ENCODE assay signal across 18 cellular contexts in genomic region chr11:126498281-126498680, GRCh38.
A peak's percentile ranks its signal among the peaks of the same experiment; 100 is the strongest.
DNase-seq lines count a peak whose midpoint lies in the region; ATAC-seq, FAIRE-seq and TF ChIP-seq lines count a peak whose summit lies in the region.
"Had no signal": no experiment of that assay in that cellular context is flagged by ENCODE, and none has a peak within 500 bp of the region (broad histone marks: within the 10 kb centered on the region; RNA-seq: fewer than 3 reads in every experiment).

No MANE protein-coding gene starts in this region.

- DNase-seq in CD14-positive monocyte (ENCODE audit: low spot score) (peak; percentile 22), H1 (ENCODE audit: low read depth in 1 of 2, low spot score in 2 of 2) (no peak), mesenchymal stem cell (no peak), sciatic nerve (ENCODE audit: low spot score) (peak; percentile 1), nephron progenitor cell (no peak), GM19238 (ENCODE audit: insufficient read length, low spot score) (no peak)
- DNase-seq: C1 segment of cervical spinal cord; Caco-2; CD4-positive, CD25-positive, alpha-beta regulatory T cell; CD8-positive, alpha-beta T cell; DMS153; DND-41; H9 had no signal

- no peak overlapping the region for H3K14ac ChIP-seq in H1 (ENCODE audit: insufficient read length)
- H3K14ac ChIP-seq in mesenchymal stem cell (ENCODE audit: low read length in 2 of 2) = no peak overlapping the region

- H3K27ac ChIP-seq in H1 (ENCODE audit: low read depth, low read length) = no peak overlapping the region
- no peak overlapping the region for H3K27ac ChIP-seq in mesenchymal stem cell (ENCODE audit: low read length, poor library complexity, severe bottlenecking)
- H3K27ac ChIP-seq: GM23248 had no signal

- no peak overlapping the region for H3K27ac Mint-ChIP-seq in CD14-positive monocyte
- no peak overlapping the region for H3K27ac Mint-ChIP-seq in nephron progenitor cell
- H3K27ac Mint-ChIP-seq: CD4-positive, CD25-positive, alpha-beta regulatory T cell; CD8-positive, alpha-beta T cell; H9 had no signal

- H4K8ac ChIP-seq in H1 (ENCODE audit: extremely low read depth, insufficient read depth, low read length) (no peak overlapping the region), mesenchymal stem cell (ENCODE audit: low read length) (no peak overlapping the region)

- POLR2A ChIA-PET in H1 (lab: Charles Lee; ENCODE audit: partially characterized antibody) = no interaction called here

- H2AFZ ChIP-seq in H1 (ENCODE audit: low read length) = no peak overlapping the region
- no peak overlapping the region for H2AFZ ChIP-seq in mesenchymal stem cell (ENCODE audit: low read depth, low read length)
- H2AFZ ChIP-seq: GM23248 had no signal

- no peak for TF ChIP-seq CTCF in CD14-positive monocyte (IDR thresholded peaks at IDR 0.05)
- no peak for TF ChIP-seq CTCF in H1 (IDR thresholded peaks at IDR 0.05; ENCODE audit: control extremely low read depth in 1 of 3, insufficient read depth in 1 of 3, low read depth in 1 of 3, low read length in 3 of 3)
- TF ChIP-seq CTCF in nephron progenitor cell (IDR thresholded peaks at IDR 0.05) = no peak

- TF ChIP-seq RAD21 in H1 (IDR thresholded peaks at IDR 0.05 in 1 of 2, conservative IDR thresholded peaks at IDR 0.05 in 1 of 2; ENCODE audit: low read depth in 2 of 2, low read length in 2 of 2) = no peak

- H3K79me2 ChIP-seq in H1 (ENCODE audit: control insufficient read depth in 1 of 2, insufficient read depth in 2 of 2, low read length in 2 of 2) = no peaks in the 10 kb centered on the region

- H4K20me1 ChIP-seq in H1 (replicated peaks in 1 of 2; ENCODE audit: control insufficient read depth in 1 of 2, insufficient read depth in 2 of 2, low read length in 2 of 2) = no peaks in the 10 kb centered on the region

- TF ChIP-seq POLR2A in H1 (IDR thresholded peaks at IDR 0.05; ENCODE audit: control extremely low read depth in 1 of 2, low read depth in 2 of 2, low read length in 2 of 2) = no peak

- intact Hi-C loops in CD14-positive monocyte (cut with micrococcal nuclease) (no loop called here), sciatic nerve (cut with DNase I) (no loop called here)

- H3K4me1 ChIP-seq in H1 (replicated peaks in 1 of 4; ENCODE audit: control insufficient read depth in 3 of 4, insufficient read depth in 4 of 4, low read length in 3 of 4) = peaks cover 4 to 28% (median 12%) of the 10 kb centered on the region in 4 experiments
- H3K4me1 ChIP-seq in mesenchymal stem cell (ENCODE audit: control insufficient read depth, insufficient read depth, low read depth, low read length) = no peaks in the 10 kb centered on the region
- H3K4me1 ChIP-seq: Caco-2 had no signal

- H3K23me2 ChIP-seq in H1 (ENCODE audit: low read depth, low read length) = no peaks in the 10 kb centered on the region

- no peak overlapping the region for H2AK5ac ChIP-seq in H1 (ENCODE audit: low read depth, low read length)
- no peak overlapping the region for H2AK5ac ChIP-seq in mesenchymal stem cell (ENCODE audit: low read length, severe bottlenecking)

- H3K4me2 ChIP-seq in H1 (ENCODE audit: insufficient read depth in 1 of 2, low read depth in 2 of 2, low read length in 2 of 2) (no peak overlapping the region), mesenchymal stem cell (ENCODE audit: low read length, poor library complexity, severe bottlenecking) (no peak overlapping the region)

- ATAC-seq in sciatic nerve = no peak
- ATAC-seq: CD8-positive, alpha-beta T cell; HCT116 had no signal

- H4K91ac ChIP-seq in H1 (replicated peaks; ENCODE audit: insufficient read length, low read length) (no peak overlapping the region), mesenchymal stem cell (ENCODE audit: low read length) (peak overlapping the region; percentile 55)

- H3K9ac ChIP-seq in H1 (replicated peaks in 1 of 4; ENCODE audit: extremely low read depth in 1 of 4, low read depth in 3 of 4, low read length in 3 of 4) (no peak overlapping the region), mesenchymal stem cell (ENCODE audit: low read length) (no peak overlapping the region)
- H3K9ac ChIP-seq: GM23248 had no signal

- H2BK20ac ChIP-seq in H1 (ENCODE audit: low read length) = no peak overlapping the region

- no peak overlapping the region for H3K18ac ChIP-seq in H1 (ENCODE audit: extremely low read depth, low read length)
- H3K18ac ChIP-seq in mesenchymal stem cell (ENCODE audit: low read depth in 1 of 2, low read length in 2 of 2) = no peak overlapping the region

- 87% methylated on average over 9 of the region's 9 CpGs; no CpG with 5 or more reads in 1 of the 2 experiments for WGBS in H1 (ENCODE audit: extremely low coverage in 1 of 2, insufficient coverage in 1 of 2, insufficient read length in 1 of 2, insufficient replicate concordance in 2 of 2, low coverage in 1 of 2, low lambda C conversion rate in 2 of 2, missing lambda C conversion rate in 1 of 2), 2 experiments
- 67% methylated on average over 7 of the region's 9 CpGs for WGBS in mesenchymal stem cell

- no peak overlapping the region for H4K5ac ChIP-seq in H1 (ENCODE audit: insufficient read length, low read depth, low read length)

- H2BK120ac ChIP-seq in H1 (replicated peaks; ENCODE audit: low read depth, low read length) (no peak overlapping the region), mesenchymal stem cell (ENCODE audit: low read depth, low read length) (no peak overlapping the region)

- H3K9me3 Mint-ChIP-seq in CD14-positive monocyte (peaks cover 0 to 2% (median 0%) of the 10 kb centered on the region in 7 donors), nephron progenitor cell (no peaks in the 10 kb centered on the region)
- H3K9me3 Mint-ChIP-seq: CD4-positive, CD25-positive, alpha-beta regulatory T cell; CD8-positive, alpha-beta T cell; H9 had no signal

- H3K4me1 Mint-ChIP-seq in CD14-positive monocyte (peaks cover 5% of the 10 kb centered on the region), nephron progenitor cell (peaks cover 63% of the 10 kb centered on the region)
- H3K4me1 Mint-ChIP-seq: CD4-positive, CD25-positive, alpha-beta regulatory T cell had no signal

- H3K36me3 Mint-ChIP-seq in CD14-positive monocyte (no peaks in the 10 kb centered on the region), nephron progenitor cell (ENCODE audit: low read depth) (no peaks in the 10 kb centered on the region)
- H3K36me3 Mint-ChIP-seq: CD4-positive, CD25-positive, alpha-beta regulatory T cell; CD8-positive, alpha-beta T cell had no signal

- H3K4ac ChIP-seq in H1 (replicated peaks; ENCODE audit: insufficient read length, low read depth, low read length) (no peak overlapping the region), mesenchymal stem cell (ENCODE audit: low read depth in 1 of 2, low read length in 2 of 2) (no peak overlapping the region)

- no peaks in the 10 kb centered on the region for H3K27me3 ChIP-seq in H1 (replicated peaks in 1 of 4; ENCODE audit: control insufficient read depth in 3 of 4, extremely low read depth in 1 of 4, insufficient read depth in 3 of 4, low read length in 3 of 4)
- H3K27me3 ChIP-seq in mesenchymal stem cell (ENCODE audit: control insufficient read depth in 1 of 2, insufficient read depth in 1 of 2, low read length in 2 of 2) = peaks cover 12 to 31% of the 10 kb centered on the region in 2 experiments

- H2BK15ac ChIP-seq in H1 (ENCODE audit: low read length) (no peak overlapping the region), mesenchymal stem cell (ENCODE audit: low read depth, poor library complexity, severe bottlenecking) (no peak overlapping the region)

- H3K36me3 ChIP-seq in H1 (ENCODE audit: control insufficient read depth in 2 of 4, insufficient read depth in 4 of 4, low read length in 3 of 4) (no peaks in the 10 kb centered on the region), mesenchymal stem cell (ENCODE audit: control insufficient read depth in 1 of 2, insufficient read depth in 2 of 2, low read depth in 1 of 2, low read length in 2 of 2) (no peaks in the 10 kb centered on the region)

- H3K79me1 ChIP-seq in H1 (ENCODE audit: low read depth, low read length) (0 out of 2 replicates have a peak, but pooled peaks cover 3% of the 10 kb centered on the region), mesenchymal stem cell (replicated peaks; ENCODE audit: low read length, poor library complexity, severe bottlenecking) (no peaks in the 10 kb centered on the region)

- TF ChIP-seq EP300 in H1 (IDR thresholded peaks at IDR 0.05; ENCODE audit: borderline replicate concordance in 1 of 2, low read depth in 2 of 2, low read length in 2 of 2) = no peak

- no peak for FAIRE-seq in H1 (lab: Jason Lieb, UNC)
- FAIRE-seq: G401.6, GM12892, GM19239 had no signal

- no peak overlapping the region for H3K4me3 Mint-ChIP-seq in CD14-positive monocyte
- H3K4me3 Mint-ChIP-seq in nephron progenitor cell = no peak overlapping the region
- H3K4me3 Mint-ChIP-seq: CD4-positive, CD25-positive, alpha-beta regulatory T cell; CD8-positive, alpha-beta T cell; H9 had no signal

- CTCF ChIA-PET in H1 (lab: Charles Lee; ENCODE audit: partially characterized antibody) = interaction anchor here (0.7 to 1.3 kb wide), 5 partner anchors 11 to 58 kb away, joined by 3 to 4 read pairs (median 3); no protein-coding TSS in a partner anchor

- H3K4me3 ChIP-seq in H1 (ENCODE audit: extremely low read depth in 1 of 4, insufficient read depth in 2 of 4, low read depth in 3 of 4, low read length in 4 of 4) = no peak overlapping the region
- no peak overlapping the region for H3K4me3 ChIP-seq in mesenchymal stem cell (ENCODE audit: insufficient read depth in 1 of 2, low read depth in 1 of 2, low read length in 2 of 2)
- H3K4me3 ChIP-seq: GM23248 had no signal

- H3K9me3 ChIP-seq in H1 (ENCODE audit: insufficient read depth in 2 of 2, low read depth in 1 of 2, low read length in 1 of 2) (no peaks in the 10 kb centered on the region), mesenchymal stem cell (ENCODE audit: control insufficient read depth, low read length) (peaks cover under 1% of the 10 kb centered on the region)
- H3K9me3 ChIP-seq: Caco-2 had no signal

- H3K23ac ChIP-seq in H1 (ENCODE audit: insufficient read length) (no peak overlapping the region), mesenchymal stem cell (ENCODE audit: low read length in 2 of 2) (no peak overlapping the region)

- H2BK12ac ChIP-seq in H1 (ENCODE audit: low read depth, low read length) (0 out of 2 replicates have a peak overlapping the region, but pooled peaks have one; percentile 9), mesenchymal stem cell (ENCODE audit: low read length in 2 of 2) (no peak overlapping the region)

- peaks cover 9 to 17% (median 13%) of the 10 kb centered on the region in 3 donors for H3K27me3 Mint-ChIP-seq in CD14-positive monocyte (ENCODE audit: low read depth in 3 of 3)
- peaks cover 22% of the 10 kb centered on the region for H3K27me3 Mint-ChIP-seq in nephron progenitor cell (ENCODE audit: low read depth, poor library complexity)

- no peak overlapping the region for H3K56ac ChIP-seq in H1 (replicated peaks; ENCODE audit: insufficient read length, low read depth, low read length)

- H2BK5ac ChIP-seq in H1 (ENCODE audit: low read depth, low read length) (no peak overlapping the region), mesenchymal stem cell (ENCODE audit: low read depth, low read length, poor library complexity, severe bottlenecking) (no peak overlapping the region)

TF ChIP-seq in H1, 55 proteins besides CTCF, POLR2A, EP300 and RAD21 (continues in another document):
- no peak for TF ChIP-seq TBP (IDR thresholded peaks at IDR 0.05; ENCODE audit: low read depth, low read length)
- TF ChIP-seq SIN3A (conservative IDR thresholded peaks at IDR 0.05 in 1 of 2, IDR thresholded peaks at IDR 0.05 in 1 of 2; ENCODE audit: low read depth in 1 of 2, low read length in 2 of 2) = no peak
- TF ChIP-seq SIX5 (IDR thresholded peaks at IDR 0.05; ENCODE audit: low read depth, low read length) = no peak

Comparison
In these comparisons a context has a peak if more than half of its experiments do, and no peak if none do; other contexts are left out.
1. DNase-seq: peak in CD14-positive monocyte (single experiment) and sciatic nerve (single experiment); none in H1 (0 of 2), mesenchymal stem cell (single experiment), nephron progenitor cell (single experiment) and GM19238 (single experiment).